ENCODE assay signal across 2 cellular contexts in the genomic region with DNA sequence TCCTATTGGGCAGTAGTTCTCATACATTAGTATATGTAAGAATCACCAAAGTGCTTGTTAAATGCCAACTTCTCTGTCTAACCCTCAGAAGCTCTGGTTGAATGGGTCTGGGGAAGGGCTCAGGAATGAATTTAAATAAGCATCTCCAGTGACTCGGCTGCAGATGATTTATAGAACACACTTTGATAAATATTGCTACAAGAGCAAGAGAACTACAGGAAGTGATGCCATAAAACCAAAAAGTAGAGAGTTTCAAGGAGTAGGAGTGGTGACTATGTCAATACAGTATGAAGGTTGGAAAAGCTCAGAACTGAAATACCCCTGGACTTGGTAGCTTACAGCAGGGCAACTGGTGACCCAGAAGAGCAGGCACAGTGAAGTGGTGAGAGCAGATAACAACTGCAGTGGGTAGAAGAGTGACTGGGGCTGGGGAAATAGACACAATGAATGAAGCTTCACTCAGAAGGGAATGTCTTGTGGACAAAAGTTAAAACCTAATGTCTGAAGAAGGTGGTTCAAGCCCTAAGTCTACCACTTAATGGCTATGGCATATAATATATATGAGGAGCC.
TF ChIP-seq lines count a peak whose summit lies in the region.

No MANE protein-coding gene starts in this region.

TF ChIP-seq in SK-N-SH, 30 proteins besides CTCF, POLR2A, EP300 and RAD21 (continued from another document):
- TF ChIP-seq, protein P1, sequence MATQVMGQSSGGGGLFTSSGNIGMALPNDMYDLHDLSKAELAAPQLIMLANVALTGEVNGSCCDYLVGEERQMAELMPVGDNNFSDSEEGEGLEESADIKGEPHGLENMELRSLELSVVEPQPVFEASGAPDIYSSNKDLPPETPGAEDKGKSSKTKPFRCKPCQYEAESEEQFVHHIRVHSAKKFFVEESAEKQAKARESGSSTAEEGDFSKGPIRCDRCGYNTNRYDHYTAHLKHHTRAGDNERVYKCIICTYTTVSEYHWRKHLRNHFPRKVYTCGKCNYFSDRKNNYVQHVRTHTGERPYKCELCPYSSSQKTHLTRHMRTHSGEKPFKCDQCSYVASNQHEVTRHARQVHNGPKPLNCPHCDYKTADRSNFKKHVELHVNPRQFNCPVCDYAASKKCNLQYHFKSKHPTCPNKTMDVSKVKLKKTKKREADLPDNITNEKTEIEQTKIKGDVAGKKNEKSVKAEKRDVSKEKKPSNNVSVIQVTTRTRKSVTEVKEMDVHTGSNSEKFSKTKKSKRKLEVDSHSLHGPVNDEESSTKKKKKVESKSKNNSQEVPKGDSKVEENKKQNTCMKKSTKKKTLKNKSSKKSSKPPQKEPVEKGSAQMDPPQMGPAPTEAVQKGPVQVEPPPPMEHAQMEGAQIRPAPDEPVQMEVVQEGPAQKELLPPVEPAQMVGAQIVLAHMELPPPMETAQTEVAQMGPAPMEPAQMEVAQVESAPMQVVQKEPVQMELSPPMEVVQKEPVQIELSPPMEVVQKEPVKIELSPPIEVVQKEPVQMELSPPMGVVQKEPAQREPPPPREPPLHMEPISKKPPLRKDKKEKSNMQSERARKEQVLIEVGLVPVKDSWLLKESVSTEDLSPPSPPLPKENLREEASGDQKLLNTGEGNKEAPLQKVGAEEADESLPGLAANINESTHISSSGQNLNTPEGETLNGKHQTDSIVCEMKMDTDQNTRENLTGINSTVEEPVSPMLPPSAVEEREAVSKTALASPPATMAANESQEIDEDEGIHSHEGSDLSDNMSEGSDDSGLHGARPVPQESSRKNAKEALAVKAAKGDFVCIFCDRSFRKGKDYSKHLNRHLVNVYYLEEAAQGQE (IDR thresholded peaks at IDR 0.05; ENCODE audit: low read depth, low read length): no peak
- TF ChIP-seq NRF1 (IDR thresholded peaks at IDR 0.05; ENCODE audit: low read depth, low read length) (no peak), SMC3 (IDR thresholded peaks at IDR 0.05; ENCODE audit: low read depth, low read length) (no peak), ZBTB33 (IDR thresholded peaks at IDR 0.05; ENCODE audit: borderline replicate concordance, low read depth) (no peak), SIN3A (IDR thresholded peaks at IDR 0.05; ENCODE audit: borderline replicate concordance, low read depth, low read length) (no peak)

TF ChIP-seq in SK-N-SH treated with all-trans-retinoic acid at 6 μM for 48 hours, 23 proteins besides CTCF, POLR2A, EP300 and RAD21 (continued from another document):
- TF ChIP-seq ZNF70 (CRISPR knock-in tag; IDR thresholded peaks at IDR 0.05) (no peak), PPARA (CRISPR knock-in tag; IDR thresholded peaks at IDR 0.05; ENCODE audit: borderline replicate concordance) (no peak), BACH2 (CRISPR knock-in tag; IDR thresholded peaks at IDR 0.05; ENCODE audit: borderline replicate concordance) (no peak), RARB (CRISPR knock-in tag; IDR thresholded peaks at IDR 0.05) (no peak)
